Comparison of ENCODE assay signal across 33 cellular contexts in genomic region chr2:138102664-138103063, GRCh38.
"Had no signal": no experiment of that assay in that cellular context is flagged by ENCODE, and none has a peak within 500 bp of the region (broad histone marks: within the 10 kb centered on the region; RNA-seq: fewer than 3 reads in every experiment).

No MANE protein-coding gene starts in this region.

- H3K27ac ChIP-seq: adrenal gland, body of pancreas, brain microvascular endothelial cell, breast epithelium, VCaP had no signal

- H3K4me1 ChIP-seq: adrenal gland, body of pancreas, breast epithelium had no signal

- H3K36me3 ChIP-seq: adrenal gland, brain microvascular endothelial cell, breast epithelium had no signal

- H3K9me3 ChIP-seq: adrenal gland, body of pancreas, breast epithelium had no signal

- H3K4me3 ChIP-seq: adrenal gland, body of pancreas, breast epithelium had no signal

- ATAC-seq: activated CD8-positive, alpha-beta T cell treated with anti-CD3 and anti-CD28 coated beads for 36 hours; activated naive CD4-positive, alpha-beta T cell treated with anti-CD3 and anti-CD28 coated beads, Interleukin-2, amount 50 U/mL, for 72 hours; activated T-cell treated with anti-CD3 and anti-CD28 coated beads, Interleukin-2, amount 50 U/mL, for 4 hours; activated T-cell treated with anti-CD3 and anti-CD28 coated beads, Interleukin-2, amount 50 U/mL, for 72 hours; activated T-helper 17 cell treated with anti-CD3 and anti-CD28 coated beads, Interleukin-2, amount 50 U/mL, for 72 hours; body of pancreas had no signal

- H3K27me3 ChIP-seq: adrenal gland, body of pancreas, brain microvascular endothelial cell, breast epithelium had no signal

- FAIRE-seq: astrocyte, TTC549 had no signal

- DNase-seq: activated B cell treated with CpG ODN at 0.5 μM for 24 hours; activated CD4-positive, alpha-beta memory T cell treated with anti-CD3 and anti-CD28 coated beads for 36 hours; activated CD4-positive, alpha-beta T cell treated with anti-CD3 and anti-CD28 coated beads for 4 hours; activated CD4-positive, alpha-beta T cell treated with anti-CD3 and anti-CD28 coated beads, Interleukin-2, amount 10 ng/mL, durations not matched to agents 24 days and 14 days; activated CD4-positive, alpha-beta T cell treated with anti-CD3 and anti-CD28 coated beads, Interleukin-2, amount 50 U/mL, for 1 hour; activated CD4-positive, alpha-beta T cell treated with anti-CD3 and anti-CD28 coated beads, Interleukin-2, amount 50 U/mL, for 4 hours; activated CD4-positive, CD25-positive, alpha-beta regulatory T cell treated with anti-CD3 and anti-CD28 coated beads, Interleukin-2, amount 50 U/mL, for 72 hours; activated CD8-positive, alpha-beta memory T cell treated with anti-CD3 and anti-CD28 coated beads, Interleukin-2, amount 50 U/mL, for 4 hours; activated CD8-positive, alpha-beta T cell treated with anti-CD3 and anti-CD28 coated beads for 36 hours; activated effector memory CD4-positive, alpha-beta T cell treated with anti-CD3 and anti-CD28 coated beads, Interleukin-2, amount 50 U/mL, for 16 hours; activated gamma-delta T cell treated with Interleukin-2 at 50 U/mL for 16 hours; activated naive CD4-positive, alpha-beta T cell; activated naive CD4-positive, alpha-beta T cell treated with anti-CD3 and anti-CD28 coated beads for 36 hours; activated naive CD4-positive, alpha-beta T cell treated with anti-CD3 and anti-CD28 coated beads, Interleukin-2, amount 50 U/mL, for 16 hours; activated naive CD8-positive, alpha-beta T cell treated with anti-CD3 and anti-CD28 coated beads for 36 hours; activated T-cell treated with anti-CD3 and anti-CD28 coated beads for 4 hours; activated T-cell treated with anti-CD3 and anti-CD28 coated beads, Interleukin-2, amount 50 U/mL, for 1 hour; activated T-cell treated with anti-CD3 and anti-CD28 coated beads, Interleukin-2, amount 50 U/mL, for 4 hours; activated T-cell treated with anti-CD3 and anti-CD28 coated beads, Interleukin-2, amount 50 U/mL, for 72 hours; adrenal gland; amniotic stem cell; aorta; body of pancreas; brain microvascular endothelial cell; central memory CD4-positive, alpha-beta T cell; T-helper 2 cell; T-helper 9 cell had no signal
